Comparison of ENCODE assay signal across 1 cellular context in the genomic region with DNA sequence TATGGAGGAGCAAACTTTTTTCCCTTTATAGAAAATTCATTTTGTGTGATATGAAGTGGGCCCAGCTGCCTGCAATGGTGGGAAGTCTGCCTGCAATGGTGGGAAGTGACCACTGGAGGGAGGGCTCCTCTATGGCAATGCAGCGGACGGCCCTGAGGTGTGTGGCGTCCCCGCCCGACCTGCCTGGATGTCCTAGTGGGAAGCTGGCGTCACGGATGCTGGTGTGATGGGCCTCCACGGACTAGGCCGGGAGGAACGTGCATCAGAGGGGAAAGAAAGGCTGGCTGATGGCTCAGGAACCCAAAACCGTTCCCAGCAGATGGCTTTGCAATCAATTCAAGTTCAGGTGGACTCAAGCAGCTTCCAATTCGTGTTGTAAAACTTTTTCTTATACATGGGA.
TF ChIP-seq lines count a peak whose summit lies in the region.

No MANE protein-coding gene starts in this region.

TF ChIP-seq in HepG2, 621 proteins besides CTCF, POLR2A, EP300 and RAD21 (continued from another document):
- TF ChIP-seq, protein P1, sequence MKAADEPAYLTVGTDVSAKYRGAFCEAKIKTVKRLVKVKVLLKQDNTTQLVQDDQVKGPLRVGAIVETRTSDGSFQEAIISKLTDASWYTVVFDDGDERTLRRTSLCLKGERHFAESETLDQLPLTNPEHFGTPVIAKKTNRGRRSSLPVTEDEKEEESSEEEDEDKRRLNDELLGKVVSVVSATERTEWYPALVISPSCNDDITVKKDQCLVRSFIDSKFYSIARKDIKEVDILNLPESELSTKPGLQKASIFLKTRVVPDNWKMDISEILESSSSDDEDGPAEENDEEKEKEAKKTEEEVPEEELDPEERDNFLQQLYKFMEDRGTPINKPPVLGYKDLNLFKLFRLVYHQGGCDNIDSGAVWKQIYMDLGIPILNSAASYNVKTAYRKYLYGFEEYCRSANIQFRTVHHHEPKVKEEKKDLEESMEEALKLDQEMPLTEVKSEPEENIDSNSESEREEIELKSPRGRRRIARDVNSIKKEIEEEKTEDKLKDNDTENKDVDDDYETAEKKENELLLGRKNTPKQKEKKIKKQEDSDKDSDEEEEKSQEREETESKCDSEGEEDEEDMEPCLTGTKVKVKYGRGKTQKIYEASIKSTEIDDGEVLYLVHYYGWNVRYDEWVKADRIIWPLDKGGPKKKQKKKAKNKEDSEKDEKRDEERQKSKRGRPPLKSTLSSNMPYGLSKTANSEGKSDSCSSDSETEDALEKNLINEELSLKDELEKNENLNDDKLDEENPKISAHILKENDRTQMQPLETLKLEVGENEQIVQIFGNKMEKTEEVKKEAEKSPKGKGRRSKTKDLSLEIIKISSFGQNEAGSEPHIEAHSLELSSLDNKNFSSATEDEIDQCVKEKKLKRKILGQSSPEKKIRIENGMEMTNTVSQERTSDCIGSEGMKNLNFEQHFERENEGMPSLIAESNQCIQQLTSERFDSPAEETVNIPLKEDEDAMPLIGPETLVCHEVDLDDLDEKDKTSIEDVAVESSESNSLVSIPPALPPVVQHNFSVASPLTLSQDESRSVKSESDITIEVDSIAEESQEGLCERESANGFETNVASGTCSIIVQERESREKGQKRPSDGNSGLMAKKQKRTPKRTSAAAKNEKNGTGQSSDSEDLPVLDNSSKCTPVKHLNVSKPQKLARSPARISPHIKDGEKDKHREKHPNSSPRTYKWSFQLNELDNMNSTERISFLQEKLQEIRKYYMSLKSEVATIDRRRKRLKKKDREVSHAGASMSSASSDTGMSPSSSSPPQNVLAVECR (CRISPR knock-in tag; IDR thresholded peaks at IDR 0.05; ENCODE audit: borderline replicate concordance) = peak; percentile 16; the same call in 1 of the 2 replicates
- TF ChIP-seq EEA1 (CRISPR knock-in tag; IDR thresholded peaks at IDR 0.05; ENCODE audit: borderline replicate concordance) (no peak), ZNF235 (CRISPR knock-in tag; IDR thresholded peaks at IDR 0.05; ENCODE audit: borderline replicate concordance) (no peak), ZNF552 (CRISPR knock-in tag; IDR thresholded peaks at IDR 0.05; ENCODE audit: borderline replicate concordance) (no peak), XBP1 (CRISPR knock-in tag; IDR thresholded peaks at IDR 0.05) (no peak), NR2F6 (IDR thresholded peaks at IDR 0.05) (no peak), NR2F6 (CRISPR knock-in tag; IDR thresholded peaks at IDR 0.05) (no peak), RXRB (CRISPR knock-in tag; IDR thresholded peaks at IDR 0.05; ENCODE audit: borderline replicate concordance) (peak; percentile 30; the same call in 1 of the 2 replicates), HNRNPL (IDR thresholded peaks at IDR 0.05; ENCODE audit: low read depth, low read length) (no peak), REPIN1 (CRISPR knock-in tag; IDR thresholded peaks at IDR 0.05; ENCODE audit: borderline replicate concordance, low read depth) (no peak), TRIM24 (CRISPR knock-in tag; IDR thresholded peaks at IDR 0.05) (no peak), ZNF841 (CRISPR knock-in tag; IDR thresholded peaks at IDR 0.05; ENCODE audit: borderline replicate concordance) (no peak), POLR2G (IDR thresholded peaks at IDR 0.05; ENCODE audit: low read depth, low read length) (no peak), KMT2A (CRISPR knock-in tag; IDR thresholded peaks at IDR 0.05) (no peak), FOSL2 (CRISPR knock-in tag; IDR thresholded peaks at IDR 0.05) (no peak), FOXP1 (IDR thresholded peaks at IDR 0.05) (no peak), FOXP1 (CRISPR knock-in tag; IDR thresholded peaks at IDR 0.05) (no peak)
- TF ChIP-seq, protein P2, sequence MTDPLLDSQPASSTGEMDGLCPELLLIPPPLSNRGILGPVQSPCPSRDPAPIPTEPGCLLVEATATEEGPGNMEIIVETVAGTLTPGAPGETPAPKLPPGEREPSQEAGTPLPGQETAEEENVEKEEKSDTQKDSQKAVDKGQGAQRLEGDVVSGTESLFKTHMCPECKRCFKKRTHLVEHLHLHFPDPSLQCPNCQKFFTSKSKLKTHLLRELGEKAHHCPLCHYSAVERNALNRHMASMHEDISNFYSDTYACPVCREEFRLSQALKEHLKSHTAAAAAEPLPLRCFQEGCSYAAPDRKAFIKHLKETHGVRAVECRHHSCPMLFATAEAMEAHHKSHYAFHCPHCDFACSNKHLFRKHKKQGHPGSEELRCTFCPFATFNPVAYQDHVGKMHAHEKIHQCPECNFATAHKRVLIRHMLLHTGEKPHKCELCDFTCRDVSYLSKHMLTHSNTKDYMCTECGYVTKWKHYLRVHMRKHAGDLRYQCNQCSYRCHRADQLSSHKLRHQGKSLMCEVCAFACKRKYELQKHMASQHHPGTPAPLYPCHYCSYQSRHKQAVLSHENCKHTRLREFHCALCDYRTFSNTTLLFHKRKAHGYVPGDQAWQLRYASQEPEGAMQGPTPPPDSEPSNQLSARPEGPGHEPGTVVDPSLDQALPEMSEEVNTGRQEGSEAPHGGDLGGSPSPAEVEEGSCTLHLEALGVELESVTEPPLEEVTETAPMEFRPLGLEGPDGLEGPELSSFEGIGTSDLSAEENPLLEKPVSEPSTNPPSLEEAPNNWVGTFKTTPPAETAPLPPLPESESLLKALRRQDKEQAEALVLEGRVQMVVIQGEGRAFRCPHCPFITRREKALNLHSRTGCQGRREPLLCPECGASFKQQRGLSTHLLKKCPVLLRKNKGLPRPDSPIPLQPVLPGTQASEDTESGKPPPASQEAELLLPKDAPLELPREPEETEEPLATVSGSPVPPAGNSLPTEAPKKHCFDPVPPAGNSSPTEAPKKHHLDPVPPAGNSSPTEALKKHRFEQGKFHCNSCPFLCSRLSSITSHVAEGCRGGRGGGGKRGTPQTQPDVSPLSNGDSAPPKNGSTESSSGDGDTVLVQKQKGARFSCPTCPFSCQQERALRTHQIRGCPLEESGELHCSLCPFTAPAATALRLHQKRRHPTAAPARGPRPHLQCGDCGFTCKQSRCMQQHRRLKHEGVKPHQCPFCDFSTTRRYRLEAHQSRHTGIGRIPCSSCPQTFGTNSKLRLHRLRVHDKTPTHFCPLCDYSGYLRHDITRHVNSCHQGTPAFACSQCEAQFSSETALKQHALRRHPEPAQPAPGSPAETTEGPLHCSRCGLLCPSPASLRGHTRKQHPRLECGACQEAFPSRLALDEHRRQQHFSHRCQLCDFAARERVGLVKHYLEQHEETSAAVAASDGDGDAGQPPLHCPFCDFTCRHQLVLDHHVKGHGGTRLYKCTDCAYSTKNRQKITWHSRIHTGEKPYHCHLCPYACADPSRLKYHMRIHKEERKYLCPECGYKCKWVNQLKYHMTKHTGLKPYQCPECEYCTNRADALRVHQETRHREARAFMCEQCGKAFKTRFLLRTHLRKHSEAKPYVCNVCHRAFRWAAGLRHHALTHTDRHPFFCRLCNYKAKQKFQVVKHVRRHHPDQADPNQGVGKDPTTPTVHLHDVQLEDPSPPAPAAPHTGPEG (CRISPR knock-in tag; IDR thresholded peaks at IDR 0.05) = peak; percentile 99
- TF ChIP-seq, protein P3, sequence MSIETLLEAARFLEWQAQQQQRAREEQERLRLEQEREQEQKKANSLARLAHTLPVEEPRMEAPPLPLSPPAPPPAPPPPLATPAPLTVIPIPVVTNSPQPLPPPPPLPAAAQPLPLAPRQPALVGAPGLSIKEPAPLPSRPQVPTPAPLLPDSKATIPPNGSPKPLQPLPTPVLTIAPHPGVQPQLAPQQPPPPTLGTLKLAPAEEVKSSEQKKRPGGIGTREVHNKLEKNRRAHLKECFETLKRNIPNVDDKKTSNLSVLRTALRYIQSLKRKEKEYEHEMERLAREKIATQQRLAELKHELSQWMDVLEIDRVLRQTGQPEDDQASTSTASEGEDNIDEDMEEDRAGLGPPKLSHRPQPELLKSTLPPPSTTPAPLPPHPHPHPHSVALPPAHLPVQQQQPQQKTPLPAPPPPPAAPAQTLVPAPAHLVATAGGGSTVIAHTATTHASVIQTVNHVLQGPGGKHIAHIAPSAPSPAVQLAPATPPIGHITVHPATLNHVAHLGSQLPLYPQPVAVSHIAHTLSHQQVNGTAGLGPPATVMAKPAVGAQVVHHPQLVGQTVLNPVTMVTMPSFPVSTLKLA (IDR thresholded peaks at IDR 0.05) = no peak
- TF ChIP-seq, protein P4, sequence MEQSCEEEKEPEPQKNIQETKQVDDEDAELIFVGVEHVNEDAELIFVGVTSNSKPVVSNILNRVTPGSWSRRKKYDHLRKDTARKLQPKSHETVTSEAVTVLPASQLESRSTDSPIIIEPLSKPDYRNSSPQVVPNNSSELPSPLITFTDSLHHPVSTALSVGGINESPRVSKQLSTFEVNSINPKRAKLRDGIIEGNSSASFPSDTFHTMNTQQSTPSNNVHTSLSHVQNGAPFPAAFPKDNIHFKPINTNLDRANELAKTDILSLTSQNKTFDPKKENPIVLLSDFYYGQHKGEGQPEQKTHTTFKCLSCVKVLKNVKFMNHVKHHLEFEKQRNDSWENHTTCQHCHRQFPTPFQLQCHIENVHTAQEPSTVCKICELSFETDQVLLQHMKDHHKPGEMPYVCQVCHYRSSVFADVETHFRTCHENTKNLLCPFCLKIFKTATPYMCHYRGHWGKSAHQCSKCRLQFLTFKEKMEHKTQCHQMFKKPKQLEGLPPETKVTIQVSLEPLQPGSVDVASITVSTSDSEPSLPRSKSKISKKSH (CRISPR knock-in tag; IDR thresholded peaks at IDR 0.05; ENCODE audit: borderline replicate concordance) = 0 out of 2 replicates have a peak, but pooled peaks have one; percentile 36
- TF ChIP-seq, protein P5, sequence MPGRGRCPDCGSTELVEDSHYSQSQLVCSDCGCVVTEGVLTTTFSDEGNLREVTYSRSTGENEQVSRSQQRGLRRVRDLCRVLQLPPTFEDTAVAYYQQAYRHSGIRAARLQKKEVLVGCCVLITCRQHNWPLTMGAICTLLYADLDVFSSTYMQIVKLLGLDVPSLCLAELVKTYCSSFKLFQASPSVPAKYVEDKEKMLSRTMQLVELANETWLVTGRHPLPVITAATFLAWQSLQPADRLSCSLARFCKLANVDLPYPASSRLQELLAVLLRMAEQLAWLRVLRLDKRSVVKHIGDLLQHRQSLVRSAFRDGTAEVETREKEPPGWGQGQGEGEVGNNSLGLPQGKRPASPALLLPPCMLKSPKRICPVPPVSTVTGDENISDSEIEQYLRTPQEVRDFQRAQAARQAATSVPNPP (CRISPR knock-in tag; IDR thresholded peaks at IDR 0.05) = no peak
- TF ChIP-seq, protein P6, sequence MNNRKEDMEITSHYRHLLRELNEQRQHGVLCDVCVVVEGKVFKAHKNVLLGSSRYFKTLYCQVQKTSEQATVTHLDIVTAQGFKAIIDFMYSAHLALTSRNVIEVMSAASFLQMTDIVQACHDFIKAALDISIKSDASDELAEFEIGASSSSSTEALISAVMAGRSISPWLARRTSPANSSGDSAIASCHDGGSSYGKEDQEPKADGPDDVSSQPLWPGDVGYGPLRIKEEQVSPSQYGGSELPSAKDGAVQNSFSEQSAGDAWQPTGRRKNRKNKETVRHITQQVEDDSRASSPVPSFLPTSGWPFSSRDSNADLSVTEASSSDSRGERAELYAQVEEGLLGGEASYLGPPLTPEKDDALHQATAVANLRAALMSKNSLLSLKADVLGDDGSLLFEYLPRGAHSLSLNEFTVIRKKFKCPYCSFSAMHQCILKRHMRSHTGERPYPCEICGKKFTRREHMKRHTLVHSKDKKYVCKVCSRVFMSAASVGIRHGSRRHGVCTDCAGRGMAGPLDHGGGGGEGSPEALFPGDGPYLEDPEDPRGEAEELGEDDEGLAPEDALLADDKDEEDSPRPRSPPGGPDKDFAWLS (CRISPR knock-in tag; IDR thresholded peaks at IDR 0.05; ENCODE audit: borderline replicate concordance) = no peak
- TF ChIP-seq, protein P7, sequence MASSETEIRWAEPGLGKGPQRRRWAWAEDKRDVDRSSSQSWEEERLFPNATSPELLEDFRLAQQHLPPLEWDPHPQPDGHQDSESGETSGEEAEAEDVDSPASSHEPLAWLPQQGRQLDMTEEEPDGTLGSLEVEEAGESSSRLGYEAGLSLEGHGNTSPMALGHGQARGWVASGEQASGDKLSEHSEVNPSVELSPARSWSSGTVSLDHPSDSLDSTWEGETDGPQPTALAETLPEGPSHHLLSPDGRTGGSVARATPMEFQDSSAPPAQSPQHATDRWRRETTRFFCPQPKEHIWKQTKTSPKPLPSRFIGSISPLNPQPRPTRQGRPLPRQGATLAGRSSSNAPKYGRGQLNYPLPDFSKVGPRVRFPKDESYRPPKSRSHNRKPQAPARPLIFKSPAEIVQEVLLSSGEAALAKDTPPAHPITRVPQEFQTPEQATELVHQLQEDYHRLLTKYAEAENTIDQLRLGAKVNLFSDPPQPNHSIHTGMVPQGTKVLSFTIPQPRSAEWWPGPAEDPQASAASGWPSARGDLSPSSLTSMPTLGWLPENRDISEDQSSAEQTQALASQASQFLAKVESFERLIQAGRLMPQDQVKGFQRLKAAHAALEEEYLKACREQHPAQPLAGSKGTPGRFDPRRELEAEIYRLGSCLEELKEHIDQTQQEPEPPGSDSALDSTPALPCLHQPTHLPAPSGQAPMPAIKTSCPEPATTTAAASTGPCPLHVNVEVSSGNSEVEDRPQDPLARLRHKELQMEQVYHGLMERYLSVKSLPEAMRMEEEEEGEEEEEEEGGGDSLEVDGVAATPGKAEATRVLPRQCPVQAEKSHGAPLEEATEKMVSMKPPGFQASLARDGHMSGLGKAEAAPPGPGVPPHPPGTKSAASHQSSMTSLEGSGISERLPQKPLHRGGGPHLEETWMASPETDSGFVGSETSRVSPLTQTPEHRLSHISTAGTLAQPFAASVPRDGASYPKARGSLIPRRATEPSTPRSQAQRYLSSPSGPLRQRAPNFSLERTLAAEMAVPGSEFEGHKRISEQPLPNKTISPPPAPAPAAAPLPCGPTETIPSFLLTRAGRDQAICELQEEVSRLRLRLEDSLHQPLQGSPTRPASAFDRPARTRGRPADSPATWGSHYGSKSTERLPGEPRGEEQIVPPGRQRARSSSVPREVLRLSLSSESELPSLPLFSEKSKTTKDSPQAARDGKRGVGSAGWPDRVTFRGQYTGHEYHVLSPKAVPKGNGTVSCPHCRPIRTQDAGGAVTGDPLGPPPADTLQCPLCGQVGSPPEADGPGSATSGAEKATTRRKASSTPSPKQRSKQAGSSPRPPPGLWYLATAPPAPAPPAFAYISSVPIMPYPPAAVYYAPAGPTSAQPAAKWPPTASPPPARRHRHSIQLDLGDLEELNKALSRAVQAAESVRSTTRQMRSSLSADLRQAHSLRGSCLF (CRISPR knock-in tag; IDR thresholded peaks at IDR 0.05; ENCODE audit: borderline replicate concordance) = no peak
